In genomic region chr13:60397693-60398437, GRCh38 we compare ENCODE assay signal across 8 cellular contexts. TPM values are rescaled to one million over a fixed set of nuclear protein-coding genes. Genes with fewer than 3 reads are reported as not detected.
DNase-seq lines count a peak whose midpoint lies in the region; ATAC-seq and TF ChIP-seq lines count a peak whose summit lies in the region.

No MANE protein-coding gene starts in this region.

- H3K27ac ChIP-seq in esophagus (ENCODE audit: low read depth in 2 of 2, low read length in 1 of 2) = peak overlapping the region; percentile 97 to 98
- H3K27ac ChIP-seq in stomach = peak overlapping the region; percentile 97 to 99 (median 98)

- peak; percentile 32 for ATAC-seq in GM18511 (IDR thresholded peaks at IDR 0.05; ENCODE audit: unreplicated experiment)
- peak; percentile 30 for ATAC-seq in HG02981 (IDR thresholded peaks at IDR 0.05; ENCODE audit: unreplicated experiment)

- H3K36me3 ChIP-seq in esophagus (ENCODE audit: control insufficient read depth in 2 of 2, insufficient read depth in 2 of 2, low read length in 1 of 2) (no peaks in the 10 kb centered on the region), mucosa of stomach (ENCODE audit: control insufficient read depth, insufficient read depth, low read length) (no peaks in the 10 kb centered on the region), stomach (no peaks in the 10 kb centered on the region)

- no peak for TF ChIP-seq CTCF in stomach (IDR thresholded peaks at IDR 0.05)

- TF ChIP-seq EP300 in stomach (IDR thresholded peaks at IDR 0.05) = no peak

- intact Hi-C loops in stomach (cut with DNase I; ENCODE audit: low total_unique reads) = no loop called here

- TF ChIP-seq POLR2A in stomach (IDR thresholded peaks at IDR 0.05) = no peak

- H3K9ac ChIP-seq in mucosa of stomach (ENCODE audit: low read length) = peak overlapping the region; percentile 92

- DNase-seq in AG08396 (ENCODE audit: low spot score) (peak; percentile 72), NCI-H226 (peak; percentile 52), stomach (peak; percentile 63)
- DNase-seq in activated CD8-positive, alpha-beta memory T cell treated with anti-CD3 and anti-CD28 coated beads, Interleukin-2, amount 50 U/mL, for 24 hours (ENCODE audit: extremely low read depth) = peak; percentile 2

- H3K4me3 ChIP-seq in esophagus (ENCODE audit: low read depth in 1 of 2, low read length in 2 of 2) (peak overlapping the region; percentile 63 to 85), mucosa of stomach (ENCODE audit: low read length) (peak overlapping the region; percentile 28), stomach (peak overlapping the region; percentile 68 to 80 (median 78))

- H3K9me3 ChIP-seq in esophagus (ENCODE audit: control insufficient read depth in 2 of 2, insufficient read depth in 1 of 2, low read depth in 1 of 2, low read length in 1 of 2) (no peaks in the 10 kb centered on the region), mucosa of stomach (ENCODE audit: control insufficient read depth, low read length) (no peaks in the 10 kb centered on the region), stomach (no peaks in the 10 kb centered on the region)

- H3K4me1 ChIP-seq in esophagus (ENCODE audit: control insufficient read depth in 2 of 2, insufficient read depth in 2 of 2, low read length in 1 of 2) = no peaks in the 10 kb centered on the region
- H3K4me1 ChIP-seq in mucosa of stomach (ENCODE audit: control insufficient read depth, insufficient read depth, low read length) = peaks cover 16% of the 10 kb centered on the region
- peaks cover 15 to 52% (median 33%) of the 10 kb centered on the region in 4 donors for H3K4me1 ChIP-seq in stomach

- WGBS in esophagus, 2 donors = 1% methylated on average over 43 to 45 of the region's 45 CpGs
- WGBS in stomach, 5 donors = 0 to 2% (median 1%) methylated on average over 15 to 45 of the region's 45 CpGs

- H3K27me3 ChIP-seq in esophagus (ENCODE audit: control insufficient read depth in 1 of 2, insufficient read depth in 2 of 2, low read length in 2 of 2) = no peaks in the 10 kb centered on the region
- no peaks in the 10 kb centered on the region for H3K27me3 ChIP-seq in mucosa of stomach (ENCODE audit: control insufficient read depth, insufficient read depth, low read length)
- H3K27me3 ChIP-seq in stomach = no peaks in the 10 kb centered on the region

RNA-seq across cellular contexts. Expression of gene TDRD3, which starts 0.8 kb away (rescaled TPM):
- 10 to 100 TPM in 1 of 2 donors, 1 to 10 TPM in 1; 9.4 to 14.1 TPM for polyA plus RNA-seq in esophagus
- total RNA-seq in stomach = 10 to 100 TPM; 12.5 to 67.1 (median 62.2) TPM
- polyA plus RNA-seq in stomach = 10 to 100 TPM in 2 of 3 donors, 1 to 10 TPM in 1; 9.7 to 19.1 (median 13.8) TPM

Comparison
In these comparisons a context has a peak if more than half of its experiments do, and no peak if none do; other contexts are left out.
1. Peak in every context shown above with its lines: DNase-seq, ATAC-seq, H3K4me3 ChIP-seq and H3K27ac ChIP-seq.
2. DNase-seq: peak in every context shown above with its lines; median percentile 72 in AG08396; 63 in stomach; 52 in NCI-H226; 2 in activated CD8-positive, alpha-beta memory T cell treated with anti-CD3 and anti-CD28 coated beads, Interleukin-2, amount 50 U/mL, for 24 hours.